In the genomic region with DNA sequence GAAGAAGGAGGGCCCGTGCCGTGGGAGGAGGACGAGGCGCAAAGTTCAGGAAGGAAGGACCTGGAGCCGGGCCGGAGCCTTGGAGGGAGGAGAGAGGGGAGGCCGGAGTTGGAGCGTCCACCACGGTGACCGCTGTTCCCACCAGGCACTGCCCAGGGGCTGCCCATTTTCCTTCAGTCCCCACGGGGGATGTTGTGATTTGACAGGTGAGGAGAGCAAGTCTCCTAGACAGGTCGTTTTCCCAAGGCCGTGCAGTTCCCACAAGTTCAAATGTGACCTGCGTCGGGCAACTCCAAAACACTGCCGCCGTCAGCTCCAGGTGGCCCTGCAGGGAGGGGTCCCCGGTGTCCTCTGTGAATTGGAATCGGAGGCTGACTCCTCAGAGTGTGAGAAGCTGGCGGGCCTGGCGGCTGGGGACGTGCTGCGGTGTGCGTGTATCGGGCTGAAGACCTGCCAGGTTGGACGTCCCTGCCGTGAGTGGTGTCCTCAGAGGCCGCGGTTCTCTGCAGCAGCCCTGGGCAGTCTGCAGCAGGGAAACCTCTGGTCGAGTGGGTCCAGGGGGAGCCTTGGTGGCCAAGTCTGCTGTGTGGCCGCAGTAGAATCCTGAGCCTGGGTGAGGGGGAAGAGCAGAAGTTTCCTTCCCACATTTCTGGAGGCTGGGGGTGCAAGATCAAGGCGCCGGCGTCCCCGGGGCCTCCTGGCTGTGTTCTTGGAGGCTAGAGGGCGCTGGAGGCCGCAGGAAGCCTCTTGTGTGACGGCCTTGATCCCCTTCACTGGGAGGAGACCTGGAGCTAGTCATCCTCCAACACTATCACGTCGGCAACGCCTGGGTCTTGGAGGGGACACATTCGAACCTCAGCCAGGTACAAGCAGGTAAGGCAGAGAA, we compare ENCODE assay signal across 1 cellular context.
A peak's percentile ranks its signal among the peaks of the same experiment; 100 is the strongest.
TF ChIP-seq lines count a peak whose summit lies in the region.

No MANE protein-coding gene starts in this region.

TF ChIP-seq in HepG2, 621 proteins besides CTCF, POLR2A, EP300 and RAD21 (continued from another document and continues in another):
- TF ChIP-seq, protein P1, sequence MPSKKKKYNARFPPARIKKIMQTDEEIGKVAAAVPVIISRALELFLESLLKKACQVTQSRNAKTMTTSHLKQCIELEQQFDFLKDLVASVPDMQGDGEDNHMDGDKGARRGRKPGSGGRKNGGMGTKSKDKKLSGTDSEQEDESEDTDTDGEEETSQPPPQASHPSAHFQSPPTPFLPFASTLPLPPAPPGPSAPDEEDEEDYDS (CRISPR knock-in tag; IDR thresholded peaks at IDR 0.05), result no peak
- TF ChIP-seq, protein P2, sequence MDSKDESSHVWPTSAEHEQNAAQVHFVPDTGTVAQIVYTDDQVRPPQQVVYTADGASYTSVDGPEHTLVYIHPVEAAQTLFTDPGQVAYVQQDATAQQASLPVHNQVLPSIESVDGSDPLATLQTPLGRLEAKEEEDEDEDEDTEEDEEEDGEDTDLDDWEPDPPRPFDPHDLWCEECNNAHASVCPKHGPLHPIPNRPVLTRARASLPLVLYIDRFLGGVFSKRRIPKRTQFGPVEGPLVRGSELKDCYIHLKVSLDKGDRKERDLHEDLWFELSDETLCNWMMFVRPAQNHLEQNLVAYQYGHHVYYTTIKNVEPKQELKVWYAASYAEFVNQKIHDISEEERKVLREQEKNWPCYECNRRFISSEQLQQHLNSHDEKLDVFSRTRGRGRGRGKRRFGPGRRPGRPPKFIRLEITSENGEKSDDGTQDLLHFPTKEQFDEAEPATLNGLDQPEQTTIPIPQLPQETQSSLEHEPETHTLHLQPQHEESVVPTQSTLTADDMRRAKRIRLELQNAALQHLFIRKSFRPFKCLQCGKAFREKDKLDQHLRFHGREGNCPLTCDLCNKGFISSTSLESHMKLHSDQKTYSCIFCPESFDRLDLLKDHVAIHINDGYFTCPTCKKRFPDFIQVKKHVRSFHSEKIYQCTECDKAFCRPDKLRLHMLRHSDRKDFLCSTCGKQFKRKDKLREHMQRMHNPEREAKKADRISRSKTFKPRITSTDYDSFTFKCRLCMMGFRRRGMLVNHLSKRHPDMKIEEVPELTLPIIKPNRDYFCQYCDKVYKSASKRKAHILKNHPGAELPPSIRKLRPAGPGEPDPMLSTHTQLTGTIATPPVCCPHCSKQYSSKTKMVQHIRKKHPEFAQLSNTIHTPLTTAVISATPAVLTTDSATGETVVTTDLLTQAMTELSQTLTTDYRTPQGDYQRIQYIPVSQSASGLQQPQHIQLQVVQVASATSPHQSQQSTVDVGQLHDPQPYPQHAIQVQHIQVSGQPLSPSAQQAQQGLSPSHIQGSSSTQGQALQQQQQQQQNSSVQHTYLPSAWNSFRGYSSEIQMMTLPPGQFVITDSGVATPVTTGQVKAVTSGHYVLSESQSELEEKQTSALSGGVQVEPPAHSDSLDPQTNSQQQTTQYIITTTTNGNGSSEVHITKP (CRISPR knock-in tag; IDR thresholded peaks at IDR 0.05; ENCODE audit: low read depth), result no peak
- TF ChIP-seq ZNF230 (CRISPR knock-in tag; IDR thresholded peaks at IDR 0.05) (no peak), KDM6A (CRISPR knock-in tag; IDR thresholded peaks at IDR 0.05; ENCODE audit: low read depth) (no peak), NR2F6 (IDR thresholded peaks at IDR 0.05) (no peak), NR2F6 (CRISPR knock-in tag; IDR thresholded peaks at IDR 0.05) (peak; percentile 27; the same call in 1 of the 2 replicates), ZNF550 (CRISPR knock-in tag; IDR thresholded peaks at IDR 0.05; ENCODE audit: borderline replicate concordance) (0 out of 2 replicates have a peak, but pooled peaks have one; percentile 41), NFE2L2 (IDR thresholded peaks at IDR 0.05; ENCODE audit: low read length) (no peak), DR1 (CRISPR knock-in tag; IDR thresholded peaks at IDR 0.05) (no peak), ZNF446 (CRISPR knock-in tag; IDR thresholded peaks at IDR 0.05) (no peak), SALL1 (CRISPR knock-in tag; IDR thresholded peaks at IDR 0.05) (peak; percentile 63), ZNF567 (CRISPR knock-in tag; IDR thresholded peaks at IDR 0.05; ENCODE audit: borderline replicate concordance) (no peak), KDM4B (CRISPR knock-in tag; IDR thresholded peaks at IDR 0.05) (no peak), ZFAT (CRISPR knock-in tag; conservative IDR thresholded peaks at IDR 0.05) (no peak), ZNF253 (CRISPR knock-in tag; IDR thresholded peaks at IDR 0.05; ENCODE audit: borderline replicate concordance) (no peak), ZSCAN31 (CRISPR knock-in tag; IDR thresholded peaks at IDR 0.05; ENCODE audit: low read depth) (no peak), TAF15 (IDR thresholded peaks at IDR 0.05; ENCODE audit: low read depth, low read length, poor library complexity, severe bottlenecking) (no peak), SMYD3 (CRISPR knock-in tag; IDR thresholded peaks at IDR 0.05) (no peak), ZNF30 (CRISPR knock-in tag; IDR thresholded peaks at IDR 0.05) (no peak), ZBTB8A (CRISPR knock-in tag; IDR thresholded peaks at IDR 0.05; ENCODE audit: borderline replicate concordance, low read depth) (no peak), NR2F1 (CRISPR knock-in tag; IDR thresholded peaks at IDR 0.05) (no peak), ZNF670 (CRISPR knock-in tag; IDR thresholded peaks at IDR 0.05; ENCODE audit: borderline replicate concordance) (no peak), JUNB (CRISPR knock-in tag; IDR thresholded peaks at IDR 0.05; ENCODE audit: borderline replicate concordance) (no peak), ZNF768 (CRISPR knock-in tag; IDR thresholded peaks at IDR 0.05) (no peak), ZNF136 (CRISPR knock-in tag; IDR thresholded peaks at IDR 0.05; ENCODE audit: low read depth) (no peak), ZFP41 (CRISPR knock-in tag; IDR thresholded peaks at IDR 0.05; ENCODE audit: borderline replicate concordance) (no peak), ZNF761 (CRISPR knock-in tag; conservative IDR thresholded peaks at IDR 0.05) (no peak), ZBTB21 (CRISPR knock-in tag; IDR thresholded peaks at IDR 0.05) (no peak), RFX1 (IDR thresholded peaks at IDR 0.05) (no peak), ZNF883 (CRISPR knock-in tag; IDR thresholded peaks at IDR 0.05; ENCODE audit: not compliant biosample characterization) (no peak), ZNF724P (CRISPR knock-in tag; IDR thresholded peaks at IDR 0.05; ENCODE audit: borderline replicate concordance) (no peak), ZNF138 (CRISPR knock-in tag; IDR thresholded peaks at IDR 0.05; ENCODE audit: low read depth) (no peak), PCBP2 (optimal IDR thresholded peaks at IDR 0.05; ENCODE audit: low read depth, low read length, poor library complexity, severe bottlenecking) (no peak), ZFP90 (CRISPR knock-in tag; IDR thresholded peaks at IDR 0.05; ENCODE audit: borderline replicate concordance) (no peak), HOXA3 (CRISPR knock-in tag; IDR thresholded peaks at IDR 0.05) (peak; percentile 34; the same call in 1 of the 2 replicates)
- TF ChIP-seq, protein P3, sequence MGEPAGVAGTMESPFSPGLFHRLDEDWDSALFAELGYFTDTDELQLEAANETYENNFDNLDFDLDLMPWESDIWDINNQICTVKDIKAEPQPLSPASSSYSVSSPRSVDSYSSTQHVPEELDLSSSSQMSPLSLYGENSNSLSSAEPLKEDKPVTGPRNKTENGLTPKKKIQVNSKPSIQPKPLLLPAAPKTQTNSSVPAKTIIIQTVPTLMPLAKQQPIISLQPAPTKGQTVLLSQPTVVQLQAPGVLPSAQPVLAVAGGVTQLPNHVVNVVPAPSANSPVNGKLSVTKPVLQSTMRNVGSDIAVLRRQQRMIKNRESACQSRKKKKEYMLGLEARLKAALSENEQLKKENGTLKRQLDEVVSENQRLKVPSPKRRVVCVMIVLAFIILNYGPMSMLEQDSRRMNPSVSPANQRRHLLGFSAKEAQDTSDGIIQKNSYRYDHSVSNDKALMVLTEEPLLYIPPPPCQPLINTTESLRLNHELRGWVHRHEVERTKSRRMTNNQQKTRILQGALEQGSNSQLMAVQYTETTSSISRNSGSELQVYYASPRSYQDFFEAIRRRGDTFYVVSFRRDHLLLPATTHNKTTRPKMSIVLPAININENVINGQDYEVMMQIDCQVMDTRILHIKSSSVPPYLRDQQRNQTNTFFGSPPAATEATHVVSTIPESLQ (CRISPR knock-in tag; conservative IDR thresholded peaks at IDR 0.05), result no peak
- TF ChIP-seq, protein P4, sequence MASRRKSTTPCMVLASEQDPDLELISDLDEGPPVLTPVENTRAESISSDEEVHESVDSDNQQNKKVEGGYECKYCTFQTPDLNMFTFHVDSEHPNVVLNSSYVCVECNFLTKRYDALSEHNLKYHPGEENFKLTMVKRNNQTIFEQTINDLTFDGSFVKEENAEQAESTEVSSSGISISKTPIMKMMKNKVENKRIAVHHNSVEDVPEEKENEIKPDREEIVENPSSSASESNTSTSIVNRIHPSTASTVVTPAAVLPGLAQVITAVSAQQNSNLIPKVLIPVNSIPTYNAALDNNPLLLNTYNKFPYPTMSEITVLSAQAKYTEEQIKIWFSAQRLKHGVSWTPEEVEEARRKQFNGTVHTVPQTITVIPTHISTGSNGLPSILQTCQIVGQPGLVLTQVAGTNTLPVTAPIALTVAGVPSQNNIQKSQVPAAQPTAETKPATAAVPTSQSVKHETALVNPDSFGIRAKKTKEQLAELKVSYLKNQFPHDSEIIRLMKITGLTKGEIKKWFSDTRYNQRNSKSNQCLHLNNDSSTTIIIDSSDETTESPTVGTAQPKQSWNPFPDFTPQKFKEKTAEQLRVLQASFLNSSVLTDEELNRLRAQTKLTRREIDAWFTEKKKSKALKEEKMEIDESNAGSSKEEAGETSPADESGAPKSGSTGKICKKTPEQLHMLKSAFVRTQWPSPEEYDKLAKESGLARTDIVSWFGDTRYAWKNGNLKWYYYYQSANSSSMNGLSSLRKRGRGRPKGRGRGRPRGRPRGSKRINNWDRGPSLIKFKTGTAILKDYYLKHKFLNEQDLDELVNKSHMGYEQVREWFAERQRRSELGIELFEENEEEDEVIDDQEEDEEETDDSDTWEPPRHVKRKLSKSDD (CRISPR knock-in tag; IDR thresholded peaks at IDR 0.05; ENCODE audit: low read depth), result no peak
- TF ChIP-seq, protein P5, sequence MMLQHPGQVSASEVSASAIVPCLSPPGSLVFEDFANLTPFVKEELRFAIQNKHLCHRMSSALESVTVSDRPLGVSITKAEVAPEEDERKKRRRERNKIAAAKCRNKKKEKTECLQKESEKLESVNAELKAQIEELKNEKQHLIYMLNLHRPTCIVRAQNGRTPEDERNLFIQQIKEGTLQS (CRISPR knock-in tag; IDR thresholded peaks at IDR 0.05), result no peak
- TF ChIP-seq, protein P6, sequence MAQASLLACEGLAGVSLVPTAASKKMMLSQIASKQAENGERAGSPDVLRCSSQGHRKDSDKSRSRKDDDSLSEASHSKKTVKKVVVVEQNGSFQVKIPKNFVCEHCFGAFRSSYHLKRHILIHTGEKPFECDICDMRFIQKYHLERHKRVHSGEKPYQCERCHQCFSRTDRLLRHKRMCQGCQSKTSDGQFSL (CRISPR knock-in tag; IDR thresholded peaks at IDR 0.05), result 0 out of 2 replicates have a peak, but pooled peaks have one; percentile 43
- TF ChIP-seq, protein P7, sequence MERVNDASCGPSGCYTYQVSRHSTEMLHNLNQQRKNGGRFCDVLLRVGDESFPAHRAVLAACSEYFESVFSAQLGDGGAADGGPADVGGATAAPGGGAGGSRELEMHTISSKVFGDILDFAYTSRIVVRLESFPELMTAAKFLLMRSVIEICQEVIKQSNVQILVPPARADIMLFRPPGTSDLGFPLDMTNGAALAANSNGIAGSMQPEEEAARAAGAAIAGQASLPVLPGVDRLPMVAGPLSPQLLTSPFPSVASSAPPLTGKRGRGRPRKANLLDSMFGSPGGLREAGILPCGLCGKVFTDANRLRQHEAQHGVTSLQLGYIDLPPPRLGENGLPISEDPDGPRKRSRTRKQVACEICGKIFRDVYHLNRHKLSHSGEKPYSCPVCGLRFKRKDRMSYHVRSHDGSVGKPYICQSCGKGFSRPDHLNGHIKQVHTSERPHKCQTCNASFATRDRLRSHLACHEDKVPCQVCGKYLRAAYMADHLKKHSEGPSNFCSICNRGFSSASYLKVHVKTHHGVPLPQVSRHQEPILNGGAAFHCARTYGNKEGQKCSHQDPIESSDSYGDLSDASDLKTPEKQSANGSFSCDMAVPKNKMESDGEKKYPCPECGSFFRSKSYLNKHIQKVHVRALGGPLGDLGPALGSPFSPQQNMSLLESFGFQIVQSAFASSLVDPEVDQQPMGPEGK (CRISPR knock-in tag; IDR thresholded peaks at IDR 0.05), result 0 out of 2 replicates have a peak, but pooled peaks have one; percentile 36
- TF ChIP-seq, protein P8, sequence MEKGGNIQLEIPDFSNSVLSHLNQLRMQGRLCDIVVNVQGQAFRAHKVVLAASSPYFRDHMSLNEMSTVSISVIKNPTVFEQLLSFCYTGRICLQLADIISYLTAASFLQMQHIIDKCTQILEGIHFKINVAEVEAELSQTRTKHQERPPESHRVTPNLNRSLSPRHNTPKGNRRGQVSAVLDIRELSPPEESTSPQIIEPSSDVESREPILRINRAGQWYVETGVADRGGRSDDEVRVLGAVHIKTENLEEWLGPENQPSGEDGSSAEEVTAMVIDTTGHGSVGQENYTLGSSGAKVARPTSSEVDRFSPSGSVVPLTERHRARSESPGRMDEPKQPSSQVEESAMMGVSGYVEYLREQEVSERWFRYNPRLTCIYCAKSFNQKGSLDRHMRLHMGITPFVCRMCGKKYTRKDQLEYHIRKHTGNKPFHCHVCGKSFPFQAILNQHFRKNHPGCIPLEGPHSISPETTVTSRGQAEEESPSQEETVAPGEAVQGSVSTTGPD (CRISPR knock-in tag; IDR thresholded peaks at IDR 0.05), result no peak
- TF ChIP-seq, protein P9, sequence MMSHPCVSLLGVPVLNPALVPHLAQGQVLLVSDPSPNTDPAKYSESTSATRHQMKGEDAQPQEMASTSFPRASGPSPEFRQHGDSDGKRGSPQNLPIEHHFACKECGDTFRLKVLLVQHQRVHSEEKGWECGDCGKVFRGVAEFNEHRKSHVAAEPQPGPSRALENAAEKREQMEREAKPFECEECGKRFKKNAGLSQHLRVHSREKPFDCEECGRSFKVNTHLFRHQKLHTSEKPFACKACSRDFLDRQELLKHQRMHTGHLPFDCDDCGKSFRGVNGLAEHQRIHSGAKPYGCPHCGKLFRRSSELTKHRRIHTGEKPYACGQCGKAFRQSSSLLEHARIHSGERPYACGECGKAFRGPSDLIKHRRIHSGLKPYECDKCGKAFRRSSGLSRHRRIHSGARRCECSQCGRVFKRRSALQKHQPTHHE (CRISPR knock-in tag; IDR thresholded peaks at IDR 0.05; ENCODE audit: borderline replicate concordance), result no peak
- TF ChIP-seq, protein P10, sequence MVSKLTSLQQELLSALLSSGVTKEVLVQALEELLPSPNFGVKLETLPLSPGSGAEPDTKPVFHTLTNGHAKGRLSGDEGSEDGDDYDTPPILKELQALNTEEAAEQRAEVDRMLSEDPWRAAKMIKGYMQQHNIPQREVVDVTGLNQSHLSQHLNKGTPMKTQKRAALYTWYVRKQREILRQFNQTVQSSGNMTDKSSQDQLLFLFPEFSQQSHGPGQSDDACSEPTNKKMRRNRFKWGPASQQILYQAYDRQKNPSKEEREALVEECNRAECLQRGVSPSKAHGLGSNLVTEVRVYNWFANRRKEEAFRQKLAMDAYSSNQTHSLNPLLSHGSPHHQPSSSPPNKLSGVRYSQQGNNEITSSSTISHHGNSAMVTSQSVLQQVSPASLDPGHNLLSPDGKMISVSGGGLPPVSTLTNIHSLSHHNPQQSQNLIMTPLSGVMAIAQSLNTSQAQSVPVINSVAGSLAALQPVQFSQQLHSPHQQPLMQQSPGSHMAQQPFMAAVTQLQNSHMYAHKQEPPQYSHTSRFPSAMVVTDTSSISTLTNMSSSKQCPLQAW (CRISPR knock-in tag; IDR thresholded peaks at IDR 0.05), result 0 out of 2 replicates have a peak, but pooled peaks have one; percentile 34
